1 cellular context compared by ENCODE assay signal in the genomic region with DNA sequence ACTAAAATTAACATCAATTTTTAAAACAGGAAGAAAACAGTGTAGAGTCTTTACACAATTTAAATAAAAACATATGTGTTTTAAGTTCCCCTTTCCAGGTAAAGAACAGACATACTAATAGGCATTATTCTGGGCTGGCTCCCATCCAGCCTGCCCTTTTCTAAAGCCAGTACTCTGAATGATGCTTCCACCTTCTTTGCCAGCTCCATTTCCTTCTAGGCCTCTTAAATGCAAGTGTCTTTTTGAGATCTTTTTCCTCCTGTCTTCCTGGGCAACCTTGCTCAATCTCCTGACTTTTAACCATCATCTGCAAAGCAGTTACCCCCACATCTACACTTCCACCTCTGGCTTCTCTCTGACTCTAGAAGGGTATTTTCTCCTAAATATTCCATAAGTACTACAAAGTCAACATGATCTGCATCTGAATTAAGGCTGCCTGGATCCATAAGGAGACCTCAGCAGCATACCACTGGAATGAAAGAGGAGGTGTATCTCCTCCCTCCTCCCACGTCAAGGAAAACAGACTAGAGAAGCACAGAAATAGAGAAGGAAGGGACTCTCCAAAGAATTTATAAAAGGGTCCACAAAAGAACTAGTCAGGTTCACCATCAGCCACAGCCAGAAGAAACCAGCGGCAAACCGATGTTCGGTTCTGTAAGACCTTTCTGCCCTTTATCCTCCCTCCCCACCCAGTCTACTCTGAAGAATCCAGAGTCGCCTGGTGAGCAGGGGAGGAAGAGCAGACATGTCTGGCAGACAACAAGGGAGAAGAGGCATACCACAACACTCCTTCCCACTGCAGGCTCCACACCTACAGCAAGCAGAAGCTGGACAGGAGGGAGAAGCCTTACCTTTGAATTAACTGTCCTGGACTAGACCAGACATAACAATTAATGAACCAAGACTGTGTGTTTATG.
TF ChIP-seq lines count a peak whose summit lies in the region.

No MANE protein-coding gene starts in this region.

TF ChIP-seq in K562, 482 proteins besides CTCF, POLR2A, EP300 and RAD21:
- TF ChIP-seq, protein P1, sequence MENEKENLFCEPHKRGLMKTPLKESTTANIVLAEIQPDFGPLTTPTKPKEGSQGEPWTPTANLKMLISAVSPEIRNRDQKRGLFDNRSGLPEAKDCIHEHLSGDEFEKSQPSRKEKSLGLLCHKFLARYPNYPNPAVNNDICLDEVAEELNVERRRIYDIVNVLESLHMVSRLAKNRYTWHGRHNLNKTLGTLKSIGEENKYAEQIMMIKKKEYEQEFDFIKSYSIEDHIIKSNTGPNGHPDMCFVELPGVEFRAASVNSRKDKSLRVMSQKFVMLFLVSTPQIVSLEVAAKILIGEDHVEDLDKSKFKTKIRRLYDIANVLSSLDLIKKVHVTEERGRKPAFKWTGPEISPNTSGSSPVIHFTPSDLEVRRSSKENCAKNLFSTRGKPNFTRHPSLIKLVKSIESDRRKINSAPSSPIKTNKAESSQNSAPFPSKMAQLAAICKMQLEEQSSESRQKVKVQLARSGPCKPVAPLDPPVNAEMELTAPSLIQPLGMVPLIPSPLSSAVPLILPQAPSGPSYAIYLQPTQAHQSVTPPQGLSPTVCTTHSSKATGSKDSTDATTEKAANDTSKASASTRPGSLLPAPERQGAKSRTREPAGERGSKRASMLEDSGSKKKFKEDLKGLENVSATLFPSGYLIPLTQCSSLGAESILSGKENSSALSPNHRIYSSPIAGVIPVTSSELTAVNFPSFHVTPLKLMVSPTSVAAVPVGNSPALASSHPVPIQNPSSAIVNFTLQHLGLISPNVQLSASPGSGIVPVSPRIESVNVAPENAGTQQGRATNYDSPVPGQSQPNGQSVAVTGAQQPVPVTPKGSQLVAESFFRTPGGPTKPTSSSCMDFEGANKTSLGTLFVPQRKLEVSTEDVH (IDR thresholded peaks at IDR 0.05; ENCODE audit: low read depth, partially characterized antibody): no peak
- TF ChIP-seq ZNF444 (CRISPR knock-in tag; IDR thresholded peaks at IDR 0.05) (no peak), ZNF311 (CRISPR knock-in tag; IDR thresholded peaks at IDR 0.05) (no peak), U2AF2 (optimal IDR thresholded peaks at IDR 0.05; ENCODE audit: low read depth, low read length) (no peak)
- TF ChIP-seq, protein P2, sequence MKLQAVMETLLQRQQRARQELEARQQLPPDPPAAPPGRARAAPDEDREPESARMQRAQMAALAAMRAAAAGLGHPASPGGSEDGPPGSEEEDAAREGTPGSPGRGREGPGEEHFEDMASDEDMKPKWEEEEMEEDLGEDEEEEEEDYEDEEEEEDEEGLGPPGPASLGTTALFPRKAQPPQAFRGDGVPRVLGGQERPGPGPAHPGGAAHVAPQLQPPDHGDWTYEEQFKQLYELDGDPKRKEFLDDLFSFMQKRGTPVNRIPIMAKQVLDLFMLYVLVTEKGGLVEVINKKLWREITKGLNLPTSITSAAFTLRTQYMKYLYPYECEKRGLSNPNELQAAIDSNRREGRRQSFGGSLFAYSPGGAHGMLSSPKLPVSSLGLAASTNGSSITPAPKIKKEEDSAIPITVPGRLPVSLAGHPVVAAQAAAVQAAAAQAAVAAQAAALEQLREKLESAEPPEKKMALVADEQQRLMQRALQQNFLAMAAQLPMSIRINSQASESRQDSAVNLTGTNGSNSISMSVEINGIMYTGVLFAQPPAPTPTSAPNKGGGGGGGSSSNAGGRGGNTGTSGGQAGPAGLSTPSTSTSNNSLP (IDR thresholded peaks at IDR 0.05; ENCODE audit: borderline replicate concordance, low read depth, low read length): no peak
